In genomic region chr20:46541229-46541935, GRCh38 we compare ENCODE assay signal across 29 cellular contexts. TPM values are rescaled to one million over a fixed set of nuclear protein-coding genes. Genes with fewer than 3 reads are reported as not detected.
"Had no signal": no experiment of that assay in that cellular context is flagged by ENCODE, and none has a peak within 500 bp of the region (broad histone marks: within the 10 kb centered on the region; RNA-seq: fewer than 3 reads in every experiment).

No MANE protein-coding gene starts in this region.

- H3K79me2 ChIP-seq: parathyroid adenoma had no signal

- H3K27me3 ChIP-seq: upper lobe of left lung, uterus had no signal

- H3K4me3 Mint-ChIP-seq: endodermal cell; natural killer cell treated with Interleukin-12 subunit alpha and Interleukin-12 subunit beta and Interleukin-15 and Interleukin-18, amount 100 ng/mL, for 72 hours; neural crest cell; stimulated activated naive B cell treated with anti-CD40 and anti-IgM and Interleukin-4, amounts not matched to agents 10 μg/mL and 1 μg/mL and 100 μg/mL, for 72 hours; stimulated activated naive CD8-positive, alpha-beta T cell treated with anti-CD3 and anti-CD28 coated beads, Interleukin-15, Interleukin-2, amounts not matched to agents 100 ng/mL and 50 ng/mL, for 24 hours had no signal

- DNase-seq: dorsolateral prefrontal cortex; effector CD4-positive, alpha-beta T cell; endodermal cell; foreskin fibroblast; gastrocnemius medialis; head of caudate nucleus; left ventricle myocardium superior; lower lobe of right lung; right cardiac atrium; stimulated activated CD4-positive, alpha-beta T cell treated with anti-CD3 and anti-CD28 coated beads, Interleukin-15, amount 100 ng/mL, for 24 hours; stimulated activated CD4-positive, alpha-beta T cell treated with anti-CD3 and anti-CD28 coated beads, Interleukin-2, amount 100 ng/mL, for 48 hours; stimulated activated naive B cell treated with anti-CD40 and anti-IgM and Interleukin-4, amounts not matched to agents 10 μg/mL and 1 μg/mL and 100 μg/mL, for 72 hours; uterus had no signal

- H3K4me1 ChIP-seq: gastrocnemius medialis, lower lobe of right lung, parathyroid adenoma, uterus had no signal

- H3K27ac ChIP-seq: dorsolateral prefrontal cortex, epithelial cell of prostate, gastrocnemius medialis, lower lobe of right lung, parathyroid adenoma, skin epidermis, thoracic aorta, tibial nerve, upper lobe of left lung, uterus had no signal

- H3K27ac Mint-ChIP-seq: endodermal cell; progenitor cell of endocrine pancreas; stimulated activated naive B cell treated with anti-CD40 and anti-IgM and Interleukin-4, amounts not matched to agents 10 μg/mL and 1 μg/mL and 100 μg/mL, for 72 hours; stimulated activated naive CD8-positive, alpha-beta T cell treated with anti-CD3 and anti-CD28 coated beads, Interleukin-15, Interleukin-2, amounts not matched to agents 100 ng/mL and 50 ng/mL, for 24 hours had no signal

- H3K36me3 ChIP-seq: gastrocnemius medialis, lower lobe of right lung, thoracic aorta, tibial nerve, upper lobe of left lung, uterus had no signal

- H3K4me3 ChIP-seq: dorsolateral prefrontal cortex, gastrocnemius medialis, lower lobe of right lung, skin epidermis, thoracic aorta, tibial nerve, upper lobe of left lung, uterus had no signal

- ATAC-seq: esophagus mucosa; gastrocnemius medialis; left ventricle myocardium superior; lower lobe of right lung; natural killer cell treated with Interleukin-12 subunit alpha and Interleukin-12 subunit beta and Interleukin-15 and Interleukin-18, amount 100 ng/mL, for 72 hours; right cardiac atrium; stimulated activated naive B cell treated with anti-CD40 and anti-IgM and Interleukin-4, amounts not matched to agents 10 μg/mL and 1 μg/mL and 100 μg/mL, for 72 hours had no signal

- H3K9me3 Mint-ChIP-seq: endodermal cell; natural killer cell treated with Interleukin-12 subunit alpha and Interleukin-12 subunit beta and Interleukin-15 and Interleukin-18, amount 100 ng/mL, for 72 hours; neural crest cell; stimulated activated naive B cell treated with anti-CD40 and anti-IgM and Interleukin-4, amounts not matched to agents 10 μg/mL and 1 μg/mL and 100 μg/mL, for 72 hours; stimulated activated naive CD8-positive, alpha-beta T cell treated with anti-CD3 and anti-CD28 coated beads, Interleukin-15, Interleukin-2, amounts not matched to agents 100 ng/mL and 50 ng/mL, for 24 hours had no signal

- H3K36me3 Mint-ChIP-seq: natural killer cell treated with Interleukin-12 subunit alpha and Interleukin-12 subunit beta and Interleukin-15 and Interleukin-18, amount 100 ng/mL, for 72 hours; stimulated activated naive B cell treated with anti-CD40 and anti-IgM and Interleukin-4, amounts not matched to agents 10 μg/mL and 1 μg/mL and 100 μg/mL, for 72 hours had no signal

- H3K9ac ChIP-seq: parathyroid adenoma had no signal

- H3K4me1 Mint-ChIP-seq: endodermal cell, neural crest cell had no signal

- H2AFZ ChIP-seq: parathyroid adenoma had no signal

- H3K9me3 ChIP-seq: gastrocnemius medialis, lower lobe of right lung, thoracic aorta, tibial nerve, upper lobe of left lung, uterus had no signal

- FAIRE-seq: colon, keratinocyte had no signal

RNA-seq across cellular contexts. Expression of gene OCSTAMP, which starts 9.1 kb away (rescaled TPM):
- total RNA-seq: endodermal cell, esophagus mucosa, gastrocnemius medialis, glomerular endothelial cell, left ventricle myocardium superior, lower lobe of right lung, mononuclear cell, osteoblast, progenitor cell of endocrine pancreas, right cardiac atrium, thoracic aorta, tibial nerve, upper lobe of left lung, uterus had no signal
- polyA plus RNA-seq: keratinocyte, right cardiac atrium had no signal
